1 cellular context compared by ENCODE assay signal in genomic region chr12:49903351-49903699, GRCh38.
TF ChIP-seq lines count a peak whose summit lies in the region.

No MANE protein-coding gene starts in this region.

TF ChIP-seq in SK-N-SH, 30 proteins besides CTCF, POLR2A, EP300 and RAD21 (continued from another document):
- TF ChIP-seq IRF3 (IDR thresholded peaks at IDR 0.05; ENCODE audit: low read depth, low read length), result no peak
- TF ChIP-seq REST (IDR thresholded peaks at IDR 0.05; ENCODE audit: low read depth, low read length), result no peak
- no peak for TF ChIP-seq POLR2AphosphoS5 (IDR thresholded peaks at IDR 0.05; ENCODE audit: low read depth, low read length)
- no peak for TF ChIP-seq FOSL2 (IDR thresholded peaks at IDR 0.05; ENCODE audit: borderline replicate concordance, low read depth)
TF ChIP-seq in SK-N-SH: peak in this region for 0.
